In the genomic region with DNA sequence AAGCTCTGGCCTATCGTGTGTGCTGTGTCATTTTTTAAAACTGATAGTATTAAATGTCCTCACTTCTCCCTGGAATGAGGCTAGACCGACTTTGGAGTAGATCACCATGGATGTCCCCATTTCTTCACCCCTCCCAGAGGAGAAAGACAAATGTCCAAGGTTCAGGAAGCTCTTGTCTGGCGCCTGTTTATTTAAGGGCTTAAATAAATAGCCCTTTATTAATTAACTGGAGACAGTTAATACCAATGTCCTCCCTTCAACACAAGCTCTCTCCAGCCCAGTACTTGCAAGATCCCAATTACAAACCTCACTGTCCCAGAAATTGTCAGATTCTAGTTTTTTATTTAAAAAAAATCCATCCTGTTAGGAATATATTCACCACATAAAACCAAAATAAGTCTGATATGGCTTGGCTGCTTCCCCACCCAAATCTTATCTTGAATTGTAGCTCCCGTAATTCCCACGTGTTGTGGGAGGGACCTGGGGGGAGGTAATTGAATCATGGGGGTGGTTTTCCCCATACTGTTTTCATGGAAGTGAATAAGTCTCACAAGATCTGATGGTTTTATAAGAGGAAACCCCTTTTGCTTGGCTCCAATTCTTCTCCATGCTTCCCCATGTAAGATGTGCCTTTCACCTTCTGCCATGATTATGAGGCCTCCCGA, we compare ENCODE assay signal across 1 cellular context.
A peak's percentile ranks its signal among the peaks of the same experiment; 100 is the strongest.
TF ChIP-seq lines count a peak whose summit lies in the region.

No MANE protein-coding gene starts in this region.

TF ChIP-seq in HepG2, 621 proteins besides CTCF, POLR2A, EP300 and RAD21 (continued from another document and continues in another):
- TF ChIP-seq, protein P1, sequence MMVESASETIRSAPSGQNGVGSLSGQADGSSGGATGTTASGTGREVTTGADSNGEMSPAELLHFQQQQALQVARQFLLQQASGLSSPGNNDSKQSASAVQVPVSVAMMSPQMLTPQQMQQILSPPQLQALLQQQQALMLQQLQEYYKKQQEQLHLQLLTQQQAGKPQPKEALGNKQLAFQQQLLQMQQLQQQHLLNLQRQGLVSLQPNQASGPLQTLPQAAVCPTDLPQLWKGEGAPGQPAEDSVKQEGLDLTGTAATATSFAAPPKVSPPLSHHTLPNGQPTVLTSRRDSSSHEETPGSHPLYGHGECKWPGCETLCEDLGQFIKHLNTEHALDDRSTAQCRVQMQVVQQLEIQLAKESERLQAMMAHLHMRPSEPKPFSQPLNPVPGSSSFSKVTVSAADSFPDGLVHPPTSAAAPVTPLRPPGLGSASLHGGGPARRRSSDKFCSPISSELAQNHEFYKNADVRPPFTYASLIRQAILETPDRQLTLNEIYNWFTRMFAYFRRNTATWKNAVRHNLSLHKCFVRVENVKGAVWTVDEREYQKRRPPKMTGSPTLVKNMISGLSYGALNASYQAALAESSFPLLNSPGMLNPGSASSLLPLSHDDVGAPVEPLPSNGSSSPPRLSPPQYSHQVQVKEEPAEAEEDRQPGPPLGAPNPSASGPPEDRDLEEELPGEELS (CRISPR knock-in tag; IDR thresholded peaks at IDR 0.05) = peak; percentile 59; the same call in 1 of the 2 replicates
- TF ChIP-seq JDP2 (CRISPR knock-in tag; IDR thresholded peaks at IDR 0.05; ENCODE audit: borderline replicate concordance) (no peak), HMGA1 (CRISPR knock-in tag; conservative IDR thresholded peaks at IDR 0.05) (no peak), SP140L (CRISPR knock-in tag; IDR thresholded peaks at IDR 0.05; ENCODE audit: borderline replicate concordance) (no peak), HDAC2 (CRISPR knock-in tag; IDR thresholded peaks at IDR 0.05) (peak; percentile 75; the same call in 1 of the 2 replicates), FOXP1 (IDR thresholded peaks at IDR 0.05) (no peak), FOXP1 (CRISPR knock-in tag; IDR thresholded peaks at IDR 0.05) (peak; percentile 64; the same call in 1 of the 2 replicates), ZNF331 (CRISPR knock-in tag; IDR thresholded peaks at IDR 0.05) (peak; percentile 65; the same call in 1 of the 2 replicates), SKIL (CRISPR knock-in tag; IDR thresholded peaks at IDR 0.05; ENCODE audit: borderline replicate concordance) (peak; percentile 82), ZNF260 (CRISPR knock-in tag; IDR thresholded peaks at IDR 0.05; ENCODE audit: borderline replicate concordance, low read depth) (no peak), ZNF124 (CRISPR knock-in tag; IDR thresholded peaks at IDR 0.05) (0 out of 2 replicates have a peak, but pooled peaks have one; percentile 21), RARA (CRISPR knock-in tag; IDR thresholded peaks at IDR 0.05) (peak; percentile 76), ETV5 (CRISPR knock-in tag; IDR thresholded peaks at IDR 0.05; ENCODE audit: borderline replicate concordance) (peak; percentile 66; the same call in 1 of the 2 replicates), ELF3 (CRISPR knock-in tag; IDR thresholded peaks at IDR 0.05) (peak; percentile 62; the same call in 1 of the 2 replicates), ERF (CRISPR knock-in tag; IDR thresholded peaks at IDR 0.05) (peak; percentile 72), FOXA1 (IDR thresholded peaks at IDR 0.05) (peak; percentile 96), FOXA1 (CRISPR knock-in tag; IDR thresholded peaks at IDR 0.05) (peak; percentile 96), ZNF792 (CRISPR knock-in tag; IDR thresholded peaks at IDR 0.05) (peak; percentile 66; the same call in 1 of the 2 replicates), ZNF780A (CRISPR knock-in tag; IDR thresholded peaks at IDR 0.05) (no peak), SMC3 (IDR thresholded peaks at IDR 0.05; ENCODE audit: low read length) (peak; percentile 1; the same call in 1 of the 2 replicates), MIXL1 (CRISPR knock-in tag; IDR thresholded peaks at IDR 0.05) (peak; percentile 100), GABPA (IDR thresholded peaks at IDR 0.05; ENCODE audit: low read depth, low read length) (no peak), GABPA (CRISPR knock-in tag; IDR thresholded peaks at IDR 0.05; ENCODE audit: low read depth) (peak; percentile 31; the same call in 1 of the 2 replicates), SATB2 (CRISPR knock-in tag; IDR thresholded peaks at IDR 0.05) (peak; percentile 99), NFYC (CRISPR knock-in tag; IDR thresholded peaks at IDR 0.05) (peak; percentile 9; the same call in 1 of the 2 replicates), PAXIP1 (CRISPR knock-in tag; conservative IDR thresholded peaks at IDR 0.05) (peak; percentile 95), ZNF790 (CRISPR knock-in tag; IDR thresholded peaks at IDR 0.05; ENCODE audit: borderline replicate concordance) (no peak), FOXK1 (CRISPR knock-in tag; IDR thresholded peaks at IDR 0.05; ENCODE audit: borderline replicate concordance, low read depth) (peak; percentile 70; the same call in 1 of the 2 replicates), DPF2 (CRISPR knock-in tag; IDR thresholded peaks at IDR 0.05; ENCODE audit: borderline replicate concordance, low read depth) (peak; percentile 86), TBL1XR1 (IDR thresholded peaks at IDR 0.05; ENCODE audit: borderline replicate concordance, low read length, partially characterized antibody) (peak; percentile 92), NR2F6 (IDR thresholded peaks at IDR 0.05) (peak; percentile 61), NR2F6 (CRISPR knock-in tag; IDR thresholded peaks at IDR 0.05) (peak; percentile 57; the same call in 1 of the 2 replicates), SIX4 (CRISPR knock-in tag; IDR thresholded peaks at IDR 0.05) (0 out of 2 replicates have a peak, but pooled peaks have one; percentile 29), ZKSCAN5 (CRISPR knock-in tag; IDR thresholded peaks at IDR 0.05) (peak; percentile 69; the same call in 1 of the 2 replicates), ZNF547 (CRISPR knock-in tag; IDR thresholded peaks at IDR 0.05) (no peak), ZMYM3 (CRISPR knock-in tag; IDR thresholded peaks at IDR 0.05) (peak; percentile 62; the same call in 1 of the 2 replicates), KAT2B (IDR thresholded peaks at IDR 0.05; ENCODE audit: borderline replicate concordance, low read depth, low read length) (no peak), ZBTB1 (CRISPR knock-in tag; IDR thresholded peaks at IDR 0.05; ENCODE audit: borderline replicate concordance) (no peak), ZNF878 (CRISPR knock-in tag; IDR thresholded peaks at IDR 0.05) (no peak), GTF2F1 (IDR thresholded peaks at IDR 0.05; ENCODE audit: low read length) (no peak), ZFX (CRISPR knock-in tag; IDR thresholded peaks at IDR 0.05; ENCODE audit: low read depth) (no peak), NR2F1 (CRISPR knock-in tag; IDR thresholded peaks at IDR 0.05) (peak in 1 of 2 experiments; percentile 31; a peak in 1 of 4 replicates), EED (CRISPR knock-in tag; IDR thresholded peaks at IDR 0.05) (no peak), IKZF5 (CRISPR knock-in tag; IDR thresholded peaks at IDR 0.05) (peak; percentile 77; the same call in 1 of the 2 replicates), ZNF883 (CRISPR knock-in tag; IDR thresholded peaks at IDR 0.05; ENCODE audit: not compliant biosample characterization) (no peak)
- TF ChIP-seq, protein P2, sequence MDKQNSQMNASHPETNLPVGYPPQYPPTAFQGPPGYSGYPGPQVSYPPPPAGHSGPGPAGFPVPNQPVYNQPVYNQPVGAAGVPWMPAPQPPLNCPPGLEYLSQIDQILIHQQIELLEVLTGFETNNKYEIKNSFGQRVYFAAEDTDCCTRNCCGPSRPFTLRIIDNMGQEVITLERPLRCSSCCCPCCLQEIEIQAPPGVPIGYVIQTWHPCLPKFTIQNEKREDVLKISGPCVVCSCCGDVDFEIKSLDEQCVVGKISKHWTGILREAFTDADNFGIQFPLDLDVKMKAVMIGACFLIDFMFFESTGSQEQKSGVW (CRISPR knock-in tag; IDR thresholded peaks at IDR 0.05; ENCODE audit: borderline replicate concordance) = no peak
- TF ChIP-seq, protein P3, sequence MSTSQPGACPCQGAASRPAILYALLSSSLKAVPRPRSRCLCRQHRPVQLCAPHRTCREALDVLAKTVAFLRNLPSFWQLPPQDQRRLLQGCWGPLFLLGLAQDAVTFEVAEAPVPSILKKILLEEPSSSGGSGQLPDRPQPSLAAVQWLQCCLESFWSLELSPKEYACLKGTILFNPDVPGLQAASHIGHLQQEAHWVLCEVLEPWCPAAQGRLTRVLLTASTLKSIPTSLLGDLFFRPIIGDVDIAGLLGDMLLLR (CRISPR knock-in tag; IDR thresholded peaks at IDR 0.05) = no peak
- TF ChIP-seq, protein P4, sequence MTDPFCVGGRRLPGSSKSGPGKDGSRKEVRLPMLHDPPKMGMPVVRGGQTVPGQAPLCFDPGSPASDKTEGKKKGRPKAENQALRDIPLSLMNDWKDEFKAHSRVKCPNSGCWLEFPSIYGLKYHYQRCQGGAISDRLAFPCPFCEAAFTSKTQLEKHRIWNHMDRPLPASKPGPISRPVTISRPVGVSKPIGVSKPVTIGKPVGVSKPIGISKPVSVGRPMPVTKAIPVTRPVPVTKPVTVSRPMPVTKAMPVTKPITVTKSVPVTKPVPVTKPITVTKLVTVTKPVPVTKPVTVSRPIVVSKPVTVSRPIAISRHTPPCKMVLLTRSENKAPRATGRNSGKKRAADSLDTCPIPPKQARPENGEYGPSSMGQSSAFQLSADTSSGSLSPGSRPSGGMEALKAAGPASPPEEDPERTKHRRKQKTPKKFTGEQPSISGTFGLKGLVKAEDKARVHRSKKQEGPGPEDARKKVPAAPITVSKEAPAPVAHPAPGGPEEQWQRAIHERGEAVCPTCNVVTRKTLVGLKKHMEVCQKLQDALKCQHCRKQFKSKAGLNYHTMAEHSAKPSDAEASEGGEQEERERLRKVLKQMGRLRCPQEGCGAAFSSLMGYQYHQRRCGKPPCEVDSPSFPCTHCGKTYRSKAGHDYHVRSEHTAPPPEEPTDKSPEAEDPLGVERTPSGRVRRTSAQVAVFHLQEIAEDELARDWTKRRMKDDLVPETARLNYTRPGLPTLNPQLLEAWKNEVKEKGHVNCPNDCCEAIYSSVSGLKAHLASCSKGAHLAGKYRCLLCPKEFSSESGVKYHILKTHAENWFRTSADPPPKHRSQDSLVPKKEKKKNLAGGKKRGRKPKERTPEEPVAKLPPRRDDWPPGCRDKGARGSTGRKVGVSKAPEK (CRISPR knock-in tag; IDR thresholded peaks at IDR 0.05; ENCODE audit: borderline replicate concordance) = no peak; the same call in 1 of the 2 replicates
- TF ChIP-seq, protein P5, sequence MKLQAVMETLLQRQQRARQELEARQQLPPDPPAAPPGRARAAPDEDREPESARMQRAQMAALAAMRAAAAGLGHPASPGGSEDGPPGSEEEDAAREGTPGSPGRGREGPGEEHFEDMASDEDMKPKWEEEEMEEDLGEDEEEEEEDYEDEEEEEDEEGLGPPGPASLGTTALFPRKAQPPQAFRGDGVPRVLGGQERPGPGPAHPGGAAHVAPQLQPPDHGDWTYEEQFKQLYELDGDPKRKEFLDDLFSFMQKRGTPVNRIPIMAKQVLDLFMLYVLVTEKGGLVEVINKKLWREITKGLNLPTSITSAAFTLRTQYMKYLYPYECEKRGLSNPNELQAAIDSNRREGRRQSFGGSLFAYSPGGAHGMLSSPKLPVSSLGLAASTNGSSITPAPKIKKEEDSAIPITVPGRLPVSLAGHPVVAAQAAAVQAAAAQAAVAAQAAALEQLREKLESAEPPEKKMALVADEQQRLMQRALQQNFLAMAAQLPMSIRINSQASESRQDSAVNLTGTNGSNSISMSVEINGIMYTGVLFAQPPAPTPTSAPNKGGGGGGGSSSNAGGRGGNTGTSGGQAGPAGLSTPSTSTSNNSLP (IDR thresholded peaks at IDR 0.05; ENCODE audit: low read depth, low read length) = peak; percentile 100
